In genomic region chr15:76286231-76286879, GRCh38 we compare ENCODE assay signal across 11 cellular contexts. TPM values are rescaled to one million over a fixed set of nuclear protein-coding genes. Genes with fewer than 3 reads are reported as not detected.
DNase-seq lines count a peak whose midpoint lies in the region; ATAC-seq, FAIRE-seq and TF ChIP-seq lines count a peak whose summit lies in the region.
"Had no signal": no experiment of that assay in that cellular context is flagged by ENCODE, and none has a peak within 500 bp of the region (broad histone marks: within the 10 kb centered on the region; RNA-seq: fewer than 3 reads in every experiment).

No MANE protein-coding gene starts in this region.

- H4K20me1 ChIP-seq in Loucy (ENCODE audit: insufficient read depth, low read length, poor library complexity, severe bottlenecking), result peaks cover 7% of the 10 kb centered on the region

- ATAC-seq in upper lobe of right lung (no peak), pancreas (no peak), HG03039 (IDR thresholded peaks at IDR 0.05; ENCODE audit: unreplicated experiment) (no peak)

- TF ChIP-seq CTCF in Loucy (conservative IDR thresholded peaks at IDR 0.05; ENCODE audit: low read length), result no peak
- TF ChIP-seq CTCF in upper lobe of right lung (IDR thresholded peaks at IDR 0.05), result no peak
- no peak for TF ChIP-seq CTCF in pancreas (IDR thresholded peaks at IDR 0.05)

- H3K9me3 ChIP-seq in Loucy (ENCODE audit: insufficient read depth, low read depth, low read length) (no peaks in the 10 kb centered on the region), upper lobe of right lung (no peaks in the 10 kb centered on the region), pancreas (no peaks in the 10 kb centered on the region)

- peak overlapping the region; percentile 47 for H3K9ac ChIP-seq in Loucy (ENCODE audit: low read depth, low read length, poor library complexity, severe bottlenecking)

- H3K4me1 ChIP-seq in Loucy (ENCODE audit: insufficient read depth, low read length, poor library complexity, severe bottlenecking) (peaks cover 13% of the 10 kb centered on the region), upper lobe of right lung (peaks cover 11% of the 10 kb centered on the region), pancreas (no peaks in the 10 kb centered on the region)

- H3K27me3 ChIP-seq in Loucy (ENCODE audit: insufficient read depth, low read length, poor library complexity, severe bottlenecking) (no peaks in the 10 kb centered on the region), upper lobe of right lung (no peaks in the 10 kb centered on the region), pancreas (no peaks in the 10 kb centered on the region)

- H3K27ac ChIP-seq in upper lobe of right lung (no peak overlapping the region), pancreas (no peak overlapping the region)

- no peaks in the 10 kb centered on the region for H3K9me2 ChIP-seq in Loucy (replicated peaks; ENCODE audit: low read depth, low read length)

- H3K4me3 ChIP-seq in Loucy (ENCODE audit: low read length, poor library complexity, severe bottlenecking) (peak overlapping the region; percentile 63), upper lobe of right lung (peak overlapping the region; percentile 10), pancreas (no peak overlapping the region)

- peaks cover 31% of the 10 kb centered on the region for H3K79me2 ChIP-seq in Loucy (ENCODE audit: insufficient read depth, low read length)

- WGBS in pancreas, 2 donors, result 80 to 84% methylated on average over 4 of the region's 4 CpGs

- intact Hi-C loops in upper lobe of right lung (cut with DNase I) (no loop called here), pancreas (cut with DNase I) (no loop called here)

- peak overlapping the region; percentile 7; the same call in 1 of the 2 replicates for H2AFZ ChIP-seq in Loucy (ENCODE audit: low read length)

- H3F3A ChIP-seq in Loucy (ENCODE audit: low read depth), result peaks cover 3% of the 10 kb centered on the region; the same call in 1 of the 2 replicates

- no peak for FAIRE-seq in pancreas (lab: Jason Lieb, UNC)

- DNase-seq in stimulated activated CD4-positive, alpha-beta T cell treated with anti-CD3 and anti-CD28 coated beads, Interleukin-15, amount 100 ng/mL, for 24 hours, result peak; percentile 5
- no peak for DNase-seq in stimulated activated CD4-positive, alpha-beta T cell treated with anti-CD3 and anti-CD28 coated beads, Interleukin-2, amount 100 ng/mL, for 24 hours
- peak; percentile 23 to 24 for DNase-seq in dermis microvascular lymphatic vessel endothelial cell (ENCODE audit: low read depth in 2 of 2)
- DNase-seq in upper lobe of right lung, result no peak
- no peak for DNase-seq in pancreas
- no peak for DNase-seq in SW 1271 (lab: John Stamatoyannopoulos, UW)
- DNase-seq: H7, NCI-H1105 treated with DMSO at 0.1 percent for 48 hours had no signal

- H3K36me3 ChIP-seq in Loucy (ENCODE audit: insufficient read depth, low read length) (peaks cover 88% of the 10 kb centered on the region), upper lobe of right lung (peaks cover 73% of the 10 kb centered on the region), pancreas (peaks cover 0 to 13% (median 7%) of the 10 kb centered on the region in 3 donors)

- H3K4me2 ChIP-seq in Loucy (ENCODE audit: low read depth, low read length, poor library complexity, severe bottlenecking), result peak overlapping the region; percentile 73

RNA-seq across cellular contexts. Expression of gene ETFA, which starts 24.9 kb away (rescaled TPM):
- total RNA-seq in dermis microvascular lymphatic vessel endothelial cell (163 and 166 TPM in 2 replicates), upper lobe of right lung (71.3 TPM), pancreas (10 to 100 TPM; 35.6 to 51.2 (median 42.6) TPM)
- 10 to 100 TPM; 27.5 to 44.1 TPM for polyA plus RNA-seq in pancreas

RNA-seq across cellular contexts. Expression of gene ISL2, which starts 50.2 kb away (rescaled TPM):
- total RNA-seq in dermis microvascular lymphatic vessel endothelial cell, result 0.63 and 0.90 TPM in 2 replicates
- not detected for total RNA-seq in upper lobe of right lung
- under 1 TPM in 1 of 6 donors, not detected in 5; 0.41 TPM for total RNA-seq in pancreas
- under 1 TPM; 0.11 to 0.16 TPM for polyA plus RNA-seq in pancreas
- total RNA-seq: H7 had no signal
- polyA plus RNA-seq: neural cell had no signal

Comparison
In these comparisons a context has a peak if more than half of its experiments do, and no peak if none do; other contexts are left out.
1. DNase-seq: peak in stimulated activated CD4-positive, alpha-beta T cell treated with anti-CD3 and anti-CD28 coated beads, Interleukin-15, amount 100 ng/mL, for 24 hours (single experiment) and dermis microvascular lymphatic vessel endothelial cell (2 of 2); none in stimulated activated CD4-positive, alpha-beta T cell treated with anti-CD3 and anti-CD28 coated beads, Interleukin-2, amount 100 ng/mL, for 24 hours (0 of 2), upper lobe of right lung (single experiment), pancreas (0 of 6) and SW 1271 (0 of 2).
2. H3K4me3 ChIP-seq: peak in Loucy (single experiment) and upper lobe of right lung (single experiment); none in pancreas (0 of 4).